ENCODE assay signal across 29 cellular contexts in the genomic region with DNA sequence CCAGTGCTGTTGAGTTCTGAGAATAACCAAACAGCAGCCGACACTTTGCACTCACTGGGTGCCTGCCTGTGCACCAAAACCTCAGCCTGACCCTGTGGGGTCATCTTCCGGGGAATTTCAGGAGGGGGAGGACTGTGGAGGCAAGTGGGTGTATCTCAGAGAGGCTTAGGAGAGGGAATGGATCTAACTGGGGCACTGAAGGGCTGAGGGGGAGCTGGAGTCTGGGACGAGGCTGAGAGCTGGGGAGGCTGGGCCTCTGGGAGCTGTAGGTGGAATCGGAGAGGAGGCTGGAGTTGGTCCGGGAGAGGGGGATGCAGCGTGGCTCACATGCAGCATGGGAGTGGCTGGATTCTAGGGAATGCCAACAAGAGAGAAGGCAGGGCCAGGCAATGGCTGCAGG. TPM values are rescaled to one million over a fixed set of nuclear protein-coding genes. Genes with fewer than 3 reads are reported as not detected.
"Had no signal": no experiment of that assay in that cellular context is flagged by ENCODE, and none has a peak within 500 bp of the region (broad histone marks: within the 10 kb centered on the region; RNA-seq: fewer than 3 reads in every experiment).

No MANE protein-coding gene starts in this region.

- H2AFZ ChIP-seq: parathyroid adenoma had no signal

- H3K9me3 ChIP-seq: ovary, psoas muscle, thoracic aorta, thyroid gland, upper lobe of right lung, uterus had no signal

- H3K4me2 ChIP-seq: smooth muscle cell had no signal

- DNase-seq: naive B cell; naive thymus-derived CD8-positive, alpha-beta T cell; nephron progenitor cell; occipital lobe; ovary; spleen; stimulated activated CD4-positive, alpha-beta T cell treated with anti-CD3 and anti-CD28 coated beads, Interleukin-12 subunit alpha, Interleukin-12 subunit beta, amount 100 ng/mL, for 4 hours; stimulated activated CD4-positive, alpha-beta T cell treated with anti-CD3 and anti-CD28 coated beads, Interleukin-1b, Interleukin-23, amount 100 ng/mL, for 48 hours; stimulated activated CD4-positive, alpha-beta T cell treated with anti-CD3 and anti-CD28 coated beads, Interleukin-4, amount 100 ng/mL, for 1 hour; stimulated activated naive B cell treated with anti-CD40 and anti-IgM and Interleukin-4, amounts not matched to agents 10 μg/mL and 1 μg/mL and 100 μg/mL, for 72 hours; stimulated activated naive CD4-positive, alpha-beta T cell treated with Interleukin-2 at 50 U/mL for 16 hours; stomach; thyroid gland; trophoblast cell; upper lobe of right lung; uterus had no signal

- H3K36me3 ChIP-seq: ovary, spleen, stomach, thoracic aorta, thyroid gland, tibial nerve, upper lobe of right lung, uterus had no signal

- H3K9ac ChIP-seq: parathyroid adenoma had no signal

- H3K27ac Mint-ChIP-seq: naive thymus-derived CD8-positive, alpha-beta T cell; natural killer cell treated with Interleukin-12 subunit alpha and Interleukin-12 subunit beta and Interleukin-15 and Interleukin-18, amount 100 ng/mL, for 72 hours; nephron progenitor cell; progenitor cell of endocrine pancreas; stimulated activated effector memory CD8-positive, alpha-beta T cell treated with anti-CD3 and anti-CD28 coated beads, Interleukin-12 subunit alpha, Interleukin-12 subunit beta, amount 100 ng/mL, for 72 hours; stimulated activated naive B cell treated with anti-CD40 and anti-IgM and Interleukin-4, amounts not matched to agents 10 μg/mL and 1 μg/mL and 100 μg/mL, for 72 hours; stimulated activated naive CD8-positive, alpha-beta T cell treated with anti-CD3 and anti-CD28 coated beads, Interleukin-15, Interleukin-2, amounts not matched to agents 100 ng/mL and 50 ng/mL, for 24 hours had no signal

- H3K27ac ChIP-seq: ovary, parathyroid adenoma, psoas muscle, skin epidermis, spleen, stomach, thoracic aorta, thyroid gland, tibial nerve, upper lobe of right lung, uterus had no signal

- H3K79me2 ChIP-seq: parathyroid adenoma had no signal

- H3K4me3 ChIP-seq: ovary, psoas muscle, skin epidermis, smooth muscle cell, spleen, stomach, thoracic aorta, thyroid gland, tibial nerve, upper lobe of right lung, uterus had no signal

- ATAC-seq: naive thymus-derived CD8-positive, alpha-beta T cell; natural killer cell treated with Interleukin-12 subunit alpha and Interleukin-12 subunit beta and Interleukin-15 and Interleukin-18, amount 100 ng/mL, for 72 hours; psoas muscle; right cardiac atrium; sciatic nerve; stimulated activated effector memory CD8-positive, alpha-beta T cell treated with anti-CD3 and anti-CD28 coated beads, Interleukin-12 subunit alpha, Interleukin-12 subunit beta, amount 100 ng/mL, for 72 hours; stimulated activated naive B cell treated with anti-CD40 and anti-IgM and Interleukin-4, amounts not matched to agents 10 μg/mL and 1 μg/mL and 100 μg/mL, for 72 hours; upper lobe of right lung had no signal

- H3K27me3 ChIP-seq: ovary, thyroid gland, uterus had no signal

- H3K36me3 Mint-ChIP-seq: naive thymus-derived CD8-positive, alpha-beta T cell; natural killer cell treated with Interleukin-12 subunit alpha and Interleukin-12 subunit beta and Interleukin-15 and Interleukin-18, amount 100 ng/mL, for 72 hours; stimulated activated effector memory CD8-positive, alpha-beta T cell treated with anti-CD3 and anti-CD28 coated beads, Interleukin-12 subunit alpha, Interleukin-12 subunit beta, amount 100 ng/mL, for 72 hours had no signal

- H3K4me3 Mint-ChIP-seq: naive B cell; naive thymus-derived CD8-positive, alpha-beta T cell; natural killer cell treated with Interleukin-12 subunit alpha and Interleukin-12 subunit beta and Interleukin-15 and Interleukin-18, amount 100 ng/mL, for 72 hours; neural crest cell; stimulated activated effector memory CD8-positive, alpha-beta T cell treated with anti-CD3 and anti-CD28 coated beads, Interleukin-12 subunit alpha, Interleukin-12 subunit beta, amount 100 ng/mL, for 72 hours; stimulated activated naive B cell treated with anti-CD40 and anti-IgM and Interleukin-4, amounts not matched to agents 10 μg/mL and 1 μg/mL and 100 μg/mL, for 72 hours; stimulated activated naive CD8-positive, alpha-beta T cell treated with anti-CD3 and anti-CD28 coated beads, Interleukin-15, Interleukin-2, amounts not matched to agents 100 ng/mL and 50 ng/mL, for 24 hours had no signal

- H3K9me3 Mint-ChIP-seq: natural killer cell treated with Interleukin-12 subunit alpha and Interleukin-12 subunit beta and Interleukin-15 and Interleukin-18, amount 100 ng/mL, for 72 hours; neural crest cell; stimulated activated effector memory CD8-positive, alpha-beta T cell treated with anti-CD3 and anti-CD28 coated beads, Interleukin-12 subunit alpha, Interleukin-12 subunit beta, amount 100 ng/mL, for 72 hours; stimulated activated naive CD8-positive, alpha-beta T cell treated with anti-CD3 and anti-CD28 coated beads, Interleukin-15, Interleukin-2, amounts not matched to agents 100 ng/mL and 50 ng/mL, for 24 hours had no signal

- H3K4me1 ChIP-seq: parathyroid adenoma, psoas muscle had no signal

RNA-seq across cellular contexts. Expression of a gene that starts 14.9 kb away (rescaled TPM):
- total RNA-seq: naive thymus-derived CD8-positive, alpha-beta T cell; natural killer cell treated with Interleukin-12 subunit alpha and Interleukin-12 subunit beta and Interleukin-15 and Interleukin-18, amount 100 ng/mL, for 72 hours had no signal
- polyA plus RNA-seq: naive thymus-derived CD8-positive, alpha-beta T cell had no signal
